Comparison of ENCODE assay signal across 2 cellular contexts in genomic region chr2:96251721-96252292, GRCh38.
TF ChIP-seq lines count a peak whose summit lies in the region.

No MANE protein-coding gene starts in this region.

TF ChIP-seq in IMR-90, 13 proteins besides CTCF, POLR2A, EP300 and RAD21:
- TF ChIP-seq RFX5 (IDR thresholded peaks at IDR 0.05; ENCODE audit: low read depth, low read length) (peak; percentile 67; the same call in 1 of the 2 replicates), MXI1 (IDR thresholded peaks at IDR 0.05; ENCODE audit: borderline replicate concordance, low read depth, low read length) (peak; percentile 47; the same call in 1 of the 2 replicates), FOS (IDR thresholded peaks at IDR 0.05; ENCODE audit: low read depth, low read length) (peak; percentile 32; the same call in 1 of the 2 replicates), USF2 (IDR thresholded peaks at IDR 0.05; ENCODE audit: low read depth, low read length) (0 out of 2 replicates have a peak, but pooled peaks have one; percentile 22), BHLHE40 (IDR thresholded peaks at IDR 0.05; ENCODE audit: low read depth, low read length) (no peak), MAZ (IDR thresholded peaks at IDR 0.05; ENCODE audit: borderline replicate concordance, low read depth, low read length) (peak; percentile 61; the same call in 1 of the 2 replicates)

TF ChIP-seq in K562, 482 proteins besides CTCF, POLR2A, EP300 and RAD21 (continues in another document):
- TF ChIP-seq PML (IDR thresholded peaks at IDR 0.05; ENCODE audit: low read length), result no peak
- TF ChIP-seq RAD51 (IDR thresholded peaks at IDR 0.05; ENCODE audit: borderline replicate concordance, low read depth), result no peak
- TF ChIP-seq ZBTB17 (CRISPR knock-in tag; IDR thresholded peaks at IDR 0.05), result no peak
- TF ChIP-seq ZSCAN29 (IDR thresholded peaks at IDR 0.05), result 0 out of 2 replicates have a peak, but pooled peaks have one; percentile 24
- TF ChIP-seq PHB (CRISPR knock-in tag; IDR thresholded peaks at IDR 0.05), result no peak
- TF ChIP-seq DACH1 (IDR thresholded peaks at IDR 0.05; ENCODE audit: partially characterized antibody), result no peak
- no peak for TF ChIP-seq ZNF785 (CRISPR knock-in tag; IDR thresholded peaks at IDR 0.05)
- no peak for TF ChIP-seq ELK1 (CRISPR knock-in tag; IDR thresholded peaks at IDR 0.05)
- TF ChIP-seq DDX20 (tag; IDR thresholded peaks at IDR 0.05; ENCODE audit: low read depth), result no peak
- 0 out of 2 replicates have a peak, but pooled peaks have one; percentile 23 for TF ChIP-seq SOX6 (IDR thresholded peaks at IDR 0.05)
- no peak for TF ChIP-seq PURB (CRISPR knock-in tag; IDR thresholded peaks at IDR 0.05; ENCODE audit: low read depth)
- TF ChIP-seq HDAC3 (IDR thresholded peaks at IDR 0.05; ENCODE audit: borderline replicate concordance, partially characterized antibody), result peak; percentile 85
- no peak for TF ChIP-seq ETS2 (tag; IDR thresholded peaks at IDR 0.05; ENCODE audit: borderline replicate concordance, poor library complexity, severe bottlenecking)
- no peak for TF ChIP-seq SFPQ (IDR thresholded peaks at IDR 0.05; ENCODE audit: low read depth, low read length)
- TF ChIP-seq CREB3 (tag; conservative IDR thresholded peaks at IDR 0.05; ENCODE audit: low read depth), result no peak
- no peak for TF ChIP-seq GTF2E2 (tag; IDR thresholded peaks at IDR 0.05)
- TF ChIP-seq TGIF2 (CRISPR knock-in tag; IDR thresholded peaks at IDR 0.05), result no peak
- no peak for TF ChIP-seq ZNF740 (CRISPR knock-in tag; IDR thresholded peaks at IDR 0.05)
- TF ChIP-seq ZNF740 (tag; IDR thresholded peaks at IDR 0.05), result no peak
- no peak for TF ChIP-seq RBM17 (IDR thresholded peaks at IDR 0.05; ENCODE audit: borderline replicate concordance, low read depth, low read length)
- no peak for TF ChIP-seq TSHZ1 (CRISPR knock-in tag; IDR thresholded peaks at IDR 0.05)
- no peak for TF ChIP-seq LARP7 (IDR thresholded peaks at IDR 0.05)
- TF ChIP-seq KHSRP (IDR thresholded peaks at IDR 0.05), result no peak
- TF ChIP-seq NR0B1 (IDR thresholded peaks at IDR 0.05; ENCODE audit: partially characterized antibody), result no peak
- no peak for TF ChIP-seq ZKSCAN3 (CRISPR knock-in tag; IDR thresholded peaks at IDR 0.05)
- TF ChIP-seq GABPB2 (CRISPR knock-in tag; conservative IDR thresholded peaks at IDR 0.05), result no peak
- TF ChIP-seq ZNF583 (CRISPR knock-in tag; IDR thresholded peaks at IDR 0.05), result no peak
- TF ChIP-seq HDAC1 (IDR thresholded peaks at IDR 0.05), result no peak
- TF ChIP-seq SMARCA5 (IDR thresholded peaks at IDR 0.05), result no peak
- no peak for TF ChIP-seq PRMT5 (CRISPR knock-in tag; IDR thresholded peaks at IDR 0.05)
- TF ChIP-seq RFX7 (CRISPR knock-in tag; IDR thresholded peaks at IDR 0.05), result no peak
- TF ChIP-seq ZNF316 (IDR thresholded peaks at IDR 0.05), result no peak
- TF ChIP-seq BRF1 (IDR thresholded peaks at IDR 0.05; ENCODE audit: borderline replicate concordance, extremely low read depth, insufficient read length), result no peak
- TF ChIP-seq CREBBP (IDR thresholded peaks at IDR 0.05; ENCODE audit: low read depth, low read length), result no peak
- no peak for TF ChIP-seq ELF1 (tag; IDR thresholded peaks at IDR 0.05)
- TF ChIP-seq LCOR (CRISPR knock-in tag; IDR thresholded peaks at IDR 0.05), result no peak
- TF ChIP-seq KDM4B (IDR thresholded peaks at IDR 0.05; ENCODE audit: borderline replicate concordance in 2 of 2, low read depth in 1 of 2), result no peak
- no peak for TF ChIP-seq ZNF512 (tag; IDR thresholded peaks at IDR 0.05)
- no peak for TF ChIP-seq ZNF280B (CRISPR knock-in tag; IDR thresholded peaks at IDR 0.05)
- TF ChIP-seq CREM (IDR thresholded peaks at IDR 0.05; ENCODE audit: low read depth), result 0 out of 2 replicates have a peak, but pooled peaks have one; percentile 33
- TF ChIP-seq E2F4 (CRISPR knock-in tag; IDR thresholded peaks at IDR 0.05; ENCODE audit: low read depth), result no peak
- no peak for TF ChIP-seq SIN3A (IDR thresholded peaks at IDR 0.05; ENCODE audit: borderline replicate concordance in 2 of 2, control insufficient read depth in 1 of 2, low read depth in 2 of 2, low read length in 2 of 2)
- TF ChIP-seq RB1 (IDR thresholded peaks at IDR 0.05; ENCODE audit: low read depth), result peak; percentile 27; the same call in 1 of the 2 replicates
- TF ChIP-seq ZNF436 (CRISPR knock-in tag; IDR thresholded peaks at IDR 0.05), result no peak
- TF ChIP-seq FIP1L1 (IDR thresholded peaks at IDR 0.05; ENCODE audit: low read depth, low read length, poor library complexity, severe bottlenecking), result no peak
- no peak for TF ChIP-seq POLR3G (IDR thresholded peaks at IDR 0.05; ENCODE audit: extremely low read depth, insufficient read length, insufficient replicate concordance)
- TF ChIP-seq NR1H2 (CRISPR knock-in tag; IDR thresholded peaks at IDR 0.05), result no peak
- TF ChIP-seq SRF (CRISPR knock-in tag; IDR thresholded peaks at IDR 0.05), result no peak
- no peak for TF ChIP-seq POLR2AphosphoS5 (IDR thresholded peaks at IDR 0.05; ENCODE audit: control insufficient read depth, insufficient read depth, low read depth, low read length)
- peak; percentile 35; the same call in 1 of the 2 replicates for TF ChIP-seq FOXM1 (IDR thresholded peaks at IDR 0.05; ENCODE audit: low read depth)
- no peak for TF ChIP-seq FOXM1 (CRISPR knock-in tag; IDR thresholded peaks at IDR 0.05; ENCODE audit: low read depth)
- no peak for TF ChIP-seq U2AF1 (optimal IDR thresholded peaks at IDR 0.05; ENCODE audit: low read depth, low read length)
- peak; percentile 42; the same call in 1 of the 2 replicates for TF ChIP-seq HCFC1 (IDR thresholded peaks at IDR 0.05; ENCODE audit: low read depth, low read length)
- TF ChIP-seq SETDB1 (IDR thresholded peaks at IDR 0.05; ENCODE audit: low read length), result no peak
- no peak for TF ChIP-seq POLR2AphosphoS2 (IDR thresholded peaks at IDR 0.05; ENCODE audit: low read length)
